In genomic region chr4:4776934-4777333, GRCh38 we compare ENCODE assay signal across 11 cellular contexts.
"Had no signal": no experiment of that assay in that cellular context is flagged by ENCODE, and none has a peak within 500 bp of the region (broad histone marks: within the 10 kb centered on the region; RNA-seq: fewer than 3 reads in every experiment).

No MANE protein-coding gene starts in this region.

- ATAC-seq: HCT116 had no signal

- FAIRE-seq: H1, H54 had no signal

- H3K4me1 ChIP-seq: HAP-1 had no signal

- H3K36me3 ChIP-seq: HAP-1 had no signal

- H3K27ac ChIP-seq: GM23248 had no signal

- H2AFZ ChIP-seq: GM23248, GM23338 had no signal

- H3K4me2 ChIP-seq: GM23338 had no signal

- DNase-seq: GM23248, GOT3, H7, H9, HCEC 1CT, HFFc6 had no signal

- H3K9me3 ChIP-seq: HAP-1 had no signal

- H3K4me3 ChIP-seq: GM23248, GM23338, HAP-1 had no signal

- H3K9ac ChIP-seq: GM23248 had no signal
